8 cellular contexts compared by ENCODE assay signal in genomic region chr2:18559941-18560796, GRCh38. TPM values are rescaled to one million over a fixed set of nuclear protein-coding genes. Genes with fewer than 3 reads are reported as not detected.
DNase-seq lines count a peak whose midpoint lies in the region; ATAC-seq, FAIRE-seq and TF ChIP-seq lines count a peak whose summit lies in the region.

Gene RDH14, minus strand, starts transcription at chr2:18560653. Its CDS starts 81 bp downstream, at chr2:18560572.

- H3K4me1 ChIP-seq in adrenal gland (replicated peaks in 1 of 2) (peaks cover 6 to 21% of the 10 kb centered on the region in 2 donors), heart left ventricle (peaks cover 7 to 47% (median 26%) of the 10 kb centered on the region in 12 donors)

- H3K4me3 ChIP-seq in adrenal gland: peak within 1 kb of the TSS; percentile 78 to 98 (median 94)
- H3K4me3 ChIP-seq in heart left ventricle: peak within 1 kb of the TSS; percentile 66 to 93 (median 86)

- peak; percentile 60; the same call in 1 of the 2 replicates for TF ChIP-seq POLR2A in GM12892 (IDR thresholded peaks at IDR 0.05; ENCODE audit: low read depth, low read length)
- TF ChIP-seq POLR2A in adrenal gland (IDR thresholded peaks at IDR 0.05): peak; percentile 70 to 74
- peak; percentile 3 to 81 for TF ChIP-seq POLR2A in heart left ventricle (IDR thresholded peaks at IDR 0.05)

- H3K4me3 Mint-ChIP-seq in type B pancreatic cell: peak within 1 kb of the TSS; percentile 96

- H3K9me3 ChIP-seq in adrenal gland (replicated peaks in 1 of 3): no peaks in the 10 kb centered on the region
- peaks cover 0 to 4% (median 0%) of the 10 kb centered on the region in 12 donors for H3K9me3 ChIP-seq in heart left ventricle

- H3K27ac Mint-ChIP-seq in type B pancreatic cell: peak within 1 kb of the TSS; percentile 94

- DNase-seq in GM12892 (ENCODE audit: insufficient read length): peak; percentile 62
- peak; percentile 95 for DNase-seq in NCI-H146 (lab: John Stamatoyannopoulos, UW)
- peak; percentile 78 to 91 (median 87) for DNase-seq in T-helper 1 cell
- DNase-seq in adrenal gland: peak; percentile 94 to 98 (median 95)
- peak; percentile 95 to 97 (median 96) for DNase-seq in heart left ventricle
- peak; percentile 91 for DNase-seq in pons (ENCODE audit: low spot score)
- peak; percentile 95 for DNase-seq in type B pancreatic cell (ENCODE audit: extremely low spot score, unreplicated experiment)

- TF ChIP-seq CTCF in adrenal gland (IDR thresholded peaks at IDR 0.05) (no peak), heart left ventricle (IDR thresholded peaks at IDR 0.05) (peak in 3 of 12 donors; percentile 18 to 26 (median 18)), type B pancreatic cell (conservative IDR thresholded peaks at IDR 0.05) (no peak)

- ATAC-seq in HG02852 (IDR thresholded peaks at IDR 0.05; ENCODE audit: unreplicated experiment) (peak; percentile 95), heart left ventricle (peak; percentile 97 to 98 (median 98))

- peak; percentile 99 for FAIRE-seq in GM12892 (lab: Jason Lieb, UNC)

- H3K9me3 Mint-ChIP-seq in type B pancreatic cell: no peaks in the 10 kb centered on the region

- no peaks in the 10 kb centered on the region for H3K27me3 ChIP-seq in adrenal gland
- no peaks in the 10 kb centered on the region for H3K27me3 ChIP-seq in heart left ventricle

- H3K27ac ChIP-seq in adrenal gland: peak within 1 kb of the TSS; percentile 91 to 100 (median 98)
- H3K27ac ChIP-seq in heart left ventricle: peak within 1 kb of the TSS; percentile 96 to 99 (median 98)

- H3K27me3 Mint-ChIP-seq in type B pancreatic cell: no peaks in the 10 kb centered on the region

- 0 to 1% (median 0%) methylated on average over 9 to 84 of the region's 84 CpGs for WGBS in adrenal gland, 4 donors
- 0 to 1% (median 0%) methylated on average over 39 to 84 of the region's 84 CpGs for WGBS in heart left ventricle, 4 donors

- peaks cover 19% of the 10 kb centered on the region for H3K36me3 Mint-ChIP-seq in type B pancreatic cell

- H3K36me3 ChIP-seq in adrenal gland (replicated peaks in 1 of 2): peaks cover 0 to 5% of the 10 kb centered on the region in 2 donors
- peaks cover 0 to 13% (median 5%) of the 10 kb centered on the region in 9 donors for H3K36me3 ChIP-seq in heart left ventricle

- peaks cover 30% of the 10 kb centered on the region for H3K4me1 Mint-ChIP-seq in type B pancreatic cell (ENCODE audit: unreplicated experiment)

- intact Hi-C loops in adrenal gland (cut with DNase I) (no loop called here), heart left ventricle (cut with DNase I) (loop anchor here in 6 of 10 donors (2.0 to 10.0 kb wide), 5 partner anchors 33 to 1335 kb away; no protein-coding TSS in a partner anchor)

RNA-seq across cellular contexts. Expression of gene RDH14, which starts in this region (rescaled TPM):
- polyA plus RNA-seq in GM12892 (2012; ENCODE audit: missing spikeins): 21.5 TPM
- total RNA-seq in adrenal gland: 10 to 100 TPM; 25.2 to 48.6 (median 32.3) TPM
- 10 to 100 TPM in 2 of 3 donors, 1 to 10 TPM in 1; 9.7 to 44.8 (median 20.0) TPM for polyA plus RNA-seq in adrenal gland
- total RNA-seq in heart left ventricle: 10 to 100 TPM; 40.0 to 70.7 (median 49.0) TPM
- 10 to 100 TPM; 33.9 to 41.0 TPM for polyA plus RNA-seq in heart left ventricle
- total RNA-seq in type B pancreatic cell (ENCODE audit: low replicate concordance): 19.5 and 25.5 TPM in 2 replicates

Comparison
In these comparisons a context has a peak if more than half of its experiments do, and no peak if none do; other contexts are left out.
1. Peak in every context shown above with its lines: DNase-seq, ATAC-seq, H3K4me3 ChIP-seq and H3K27ac ChIP-seq.
2. intact Hi-C loops: an anchor here in heart left ventricle (2.0 to 10.0 kb wide); none called in adrenal gland.